In the genomic region with DNA sequence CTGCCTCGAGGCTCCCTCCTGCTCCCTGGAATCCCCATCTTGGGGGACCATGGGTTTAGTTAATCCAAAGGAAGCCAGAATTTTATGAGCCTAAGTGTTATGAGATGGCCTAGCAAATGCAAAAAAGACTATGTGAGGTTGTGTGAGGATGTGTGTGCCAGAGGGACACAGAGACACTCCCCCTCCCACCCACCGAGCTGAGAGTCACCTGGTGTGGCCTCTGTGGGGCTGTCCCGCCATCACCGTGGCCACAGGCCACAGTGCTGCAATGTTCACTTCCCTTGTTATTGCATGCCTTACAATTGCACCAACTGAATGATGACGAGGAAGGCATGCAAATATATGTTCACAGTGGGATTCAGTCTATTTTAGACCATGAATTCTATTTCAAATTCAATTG, we compare ENCODE assay signal across 8 cellular contexts. TPM values are rescaled to one million over a fixed set of nuclear protein-coding genes. Genes with fewer than 3 reads are reported as not detected.
A peak's percentile ranks its signal among the peaks of the same experiment; 100 is the strongest.
DNase-seq lines count a peak whose midpoint lies in the region; ATAC-seq, FAIRE-seq and TF ChIP-seq lines count a peak whose summit lies in the region.
"Had no signal": no experiment of that assay in that cellular context is flagged by ENCODE, and none has a peak within 500 bp of the region (broad histone marks: within the 10 kb centered on the region; RNA-seq: fewer than 3 reads in every experiment).

No MANE protein-coding gene starts in this region.

- WGBS in mesendoderm (ENCODE audit: extremely low coverage, insufficient coverage, low lambda C conversion rate), result no CpG with 5 or more reads among the region's 5 CpGs

- H2BK5ac ChIP-seq in mesendoderm (ENCODE audit: low read length), result no peak overlapping the region

- H3K4me3 ChIP-seq in mesendoderm (ENCODE audit: low read length), result no peak overlapping the region
- H3K4me3 ChIP-seq: HAP-1 had no signal

- FAIRE-seq in H54 (lab: Jason Lieb, UNC), result no peak

- H3K36me3 ChIP-seq in mesendoderm (ENCODE audit: control insufficient read depth, insufficient read depth, low read length), result no peaks in the 10 kb centered on the region
- H3K36me3 ChIP-seq: HAP-1 had no signal

- ATAC-seq in GM19043 (IDR thresholded peaks at IDR 0.05; ENCODE audit: low read depth, unreplicated experiment), result peak; percentile 76
- peak; percentile 78 for ATAC-seq in HG02798 (IDR thresholded peaks at IDR 0.05; ENCODE audit: poor library complexity, unreplicated experiment)

- no peak overlapping the region for H3K4me2 ChIP-seq in mesendoderm (ENCODE audit: low read length)

- H3K27me3 ChIP-seq in mesendoderm (ENCODE audit: insufficient read depth, low read length, poor library complexity), result no peaks in the 10 kb centered on the region

- H3K4ac ChIP-seq in mesendoderm (ENCODE audit: low read depth, low read length), result no peak overlapping the region

- H3K9ac ChIP-seq in mesendoderm (ENCODE audit: low read length), result no peak overlapping the region

- H3K56ac ChIP-seq in mesendoderm (ENCODE audit: low read length), result no peak overlapping the region

- H3K79me2 ChIP-seq in mesendoderm (ENCODE audit: control insufficient read depth, insufficient read depth, low read length), result no peaks in the 10 kb centered on the region

- no peak overlapping the region for H4K5ac ChIP-seq in mesendoderm (ENCODE audit: low read length)

- no peak overlapping the region for H2BK120ac ChIP-seq in mesendoderm (ENCODE audit: low read depth, low read length)

- DNase-seq in activated CD8-positive, alpha-beta memory T cell treated with anti-CD3 and anti-CD28 coated beads for 24 hours, result peak; percentile 79
- peak; percentile 33 for DNase-seq in stimulated activated CD4-positive, alpha-beta T cell treated with anti-CD3 and anti-CD28 coated beads, Interleukin-4, amount 100 ng/mL, for 24 hours
- DNase-seq in mesendoderm (no peak), NCI-H1048 (lab: John Stamatoyannopoulos, UW) (no peak), H54 (ENCODE audit: insufficient read length, low spot score) (no peak)

- H3K18ac ChIP-seq in mesendoderm (ENCODE audit: low read length), result no peak overlapping the region

- H2AK5ac ChIP-seq in mesendoderm (ENCODE audit: low read length), result no peak overlapping the region

- H3K23ac ChIP-seq in mesendoderm (ENCODE audit: low read length), result no peak overlapping the region

- H3K79me1 ChIP-seq in mesendoderm (ENCODE audit: low read length), result no peaks in the 10 kb centered on the region

- no peaks in the 10 kb centered on the region for H3K4me1 ChIP-seq in mesendoderm (ENCODE audit: control insufficient read depth, low read depth, low read length)
- H3K4me1 ChIP-seq: HAP-1 had no signal

- H4K8ac ChIP-seq in mesendoderm (ENCODE audit: low read depth, low read length), result no peak overlapping the region

- no peak overlapping the region for H3K27ac ChIP-seq in mesendoderm (ENCODE audit: low read depth, low read length)

- no peak overlapping the region for H2BK15ac ChIP-seq in mesendoderm (replicated peaks; ENCODE audit: low read depth)

- TF ChIP-seq POLR2A in H54 (IDR thresholded peaks at IDR 0.05; ENCODE audit: low read depth, low read length), result no peak

RNA-seq across cellular contexts. Expression of a gene that starts 0.6 kb away (rescaled TPM):
- 0.34 TPM for polyA plus RNA-seq in mesendoderm (2013, experiment 1 of 2)
- polyA plus RNA-seq in mesendoderm (2013, experiment 2 of 2), result 0.39 TPM

RNA-seq across cellular contexts. Expression of a gene that starts 25.0 kb away (rescaled TPM):
- polyA plus RNA-seq in mesendoderm (2013, experiment 1 of 2), result 2.3 TPM
- 2.9 TPM for polyA plus RNA-seq in mesendoderm (2013, experiment 2 of 2)

Comparison
In these comparisons a context has a peak if more than half of its experiments do, and no peak if none do; other contexts are left out.
1. DNase-seq: peak in activated CD8-positive, alpha-beta memory T cell treated with anti-CD3 and anti-CD28 coated beads for 24 hours (single experiment) and stimulated activated CD4-positive, alpha-beta T cell treated with anti-CD3 and anti-CD28 coated beads, Interleukin-4, amount 100 ng/mL, for 24 hours (single experiment); none in mesendoderm (single experiment), NCI-H1048 (single experiment) and H54 (single experiment).